In the genomic region with DNA sequence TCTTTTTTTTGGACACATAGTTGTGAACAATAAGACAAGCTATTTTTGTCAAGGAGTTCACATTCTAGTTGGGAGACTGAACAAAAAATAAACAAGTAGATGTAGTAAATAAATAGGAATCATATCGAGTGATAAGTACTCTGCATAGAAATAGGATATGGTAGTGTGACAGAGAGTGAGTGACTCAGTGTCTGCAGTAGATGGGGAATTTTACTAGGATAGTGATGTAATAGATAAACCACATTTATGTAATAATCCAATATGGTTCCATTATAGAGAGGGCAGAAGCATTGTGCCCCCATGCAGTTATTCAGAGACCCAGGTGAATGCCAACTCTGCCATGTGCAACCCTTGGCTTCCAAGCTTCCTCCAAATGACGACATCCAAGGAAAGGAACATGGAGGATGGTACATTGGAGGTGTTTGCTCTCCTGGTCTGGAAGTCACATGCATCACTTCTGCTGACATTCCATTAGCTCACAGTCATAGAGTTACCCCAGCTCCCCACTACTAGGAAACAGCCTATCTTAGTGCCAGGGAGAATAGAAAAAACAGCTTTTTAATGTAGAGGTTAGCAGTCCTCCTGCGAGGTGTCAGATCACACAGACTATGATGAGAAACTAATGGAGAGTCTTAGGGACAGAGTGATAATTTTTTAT, we compare ENCODE assay signal across 17 cellular contexts.
DNase-seq lines count a peak whose midpoint lies in the region; ATAC-seq and TF ChIP-seq lines count a peak whose summit lies in the region.
"Had no signal": no experiment of that assay in that cellular context is flagged by ENCODE, and none has a peak within 500 bp of the region (broad histone marks: within the 10 kb centered on the region; RNA-seq: fewer than 3 reads in every experiment).

No MANE protein-coding gene starts in this region.

- no peak overlapping the region for H2AFZ ChIP-seq in IMR-90 (replicated peaks; ENCODE audit: low read length, poor library complexity)
- H2AFZ ChIP-seq in mesenchymal stem cell (ENCODE audit: low read depth, low read length): no peak overlapping the region

- no peaks in the 10 kb centered on the region for H3K27me3 ChIP-seq in IMR-90 (ENCODE audit: control insufficient read depth, insufficient read depth, low read length)
- H3K27me3 ChIP-seq in mesenchymal stem cell (ENCODE audit: control insufficient read depth in 1 of 2, insufficient read depth in 1 of 2, low read length in 2 of 2): no peaks in the 10 kb centered on the region
- no peaks in the 10 kb centered on the region for H3K27me3 ChIP-seq in tibial nerve
- H3K27me3 ChIP-seq: BE2C, esophagus squamous epithelium had no signal

- TF ChIP-seq EP300 in tibial nerve (IDR thresholded peaks at IDR 0.05): no peak

- no peak overlapping the region for H4K5ac ChIP-seq in IMR-90 (ENCODE audit: low read depth, low read length)

- peak overlapping the region; percentile 39; the same call in 1 of the 2 replicates for H3K18ac ChIP-seq in IMR-90 (ENCODE audit: low read depth, low read length)
- peak overlapping the region in 1 of 2 experiments; percentile 37 for H3K18ac ChIP-seq in mesenchymal stem cell (ENCODE audit: low read depth in 1 of 2, low read length in 2 of 2)

- H3K36me3 ChIP-seq in IMR-90 (ENCODE audit: control insufficient read depth, insufficient read depth, low read length) (no peaks in the 10 kb centered on the region), mesenchymal stem cell (ENCODE audit: control insufficient read depth in 1 of 2, insufficient read depth in 2 of 2, low read depth in 1 of 2, low read length in 2 of 2) (no peaks in the 10 kb centered on the region), tibial nerve (no peaks in the 10 kb centered on the region)
- H3K36me3 ChIP-seq: BE2C, esophagus squamous epithelium, thoracic aorta had no signal

- peaks cover 11% of the 10 kb centered on the region; the same call in 1 of the 2 replicates for H3K4me1 ChIP-seq in IMR-90 (ENCODE audit: control insufficient read depth, insufficient read depth, low read length)
- peaks cover 1% of the 10 kb centered on the region for H3K4me1 ChIP-seq in mesenchymal stem cell (ENCODE audit: control insufficient read depth, insufficient read depth, low read depth, low read length)
- H3K4me1 ChIP-seq in tibial nerve: peaks cover 0 to 2% (median 0%) of the 10 kb centered on the region in 4 donors
- H3K4me1 ChIP-seq: BE2C had no signal

- H3K23ac ChIP-seq in IMR-90 (ENCODE audit: low read depth, low read length) (no peak overlapping the region), mesenchymal stem cell (ENCODE audit: low read length in 2 of 2) (no peak overlapping the region)

- POLR2A ChIA-PET in IMR-90 (lab: Charles Lee; ENCODE audit: unreplicated experiment): no interaction called here

- H3K9ac ChIP-seq in IMR-90 (ENCODE audit: low read depth, low read length) (no peak overlapping the region), mesenchymal stem cell (ENCODE audit: low read length) (no peak overlapping the region)

- H4K8ac ChIP-seq in IMR-90 (ENCODE audit: low read depth in 2 of 2, low read length in 2 of 2) (no peak overlapping the region), mesenchymal stem cell (ENCODE audit: low read length) (no peak overlapping the region)

- H2BK120ac ChIP-seq in IMR-90 (ENCODE audit: low read depth, low read length): 0 out of 2 replicates have a peak overlapping the region, but pooled peaks have one; percentile 5
- H2BK120ac ChIP-seq in mesenchymal stem cell (ENCODE audit: low read depth, low read length): no peak overlapping the region

- H3K27ac ChIP-seq in IMR-90 (ENCODE audit: insufficient read depth, low read length): no peak overlapping the region
- H3K27ac ChIP-seq in mesenchymal stem cell (ENCODE audit: low read length, poor library complexity, severe bottlenecking): no peak overlapping the region
- no peak overlapping the region for H3K27ac ChIP-seq in tibial nerve
- H3K27ac ChIP-seq: thoracic aorta had no signal

- H3K4me2 ChIP-seq in IMR-90 (ENCODE audit: low read depth, low read length) (no peak overlapping the region), mesenchymal stem cell (ENCODE audit: low read length, poor library complexity, severe bottlenecking) (no peak overlapping the region)

- H3K4me1 Mint-ChIP-seq in activated naive CD8-positive, alpha-beta T cell treated with anti-CD3 and anti-CD28 coated beads, Interleukin-2, amount 50 U/mL, for 24 hours: peaks cover 4% of the 10 kb centered on the region
- H3K4me1 Mint-ChIP-seq: activated naive CD4-positive, alpha-beta T cell treated with anti-CD3 and anti-CD28 coated beads, Interleukin-2, amount 50 U/mL, for 24 hours; H9 had no signal

- peak overlapping the region; percentile 23; the same call in 1 of the 2 replicates for H3K4ac ChIP-seq in IMR-90 (ENCODE audit: low read depth, low read length)
- H3K4ac ChIP-seq in mesenchymal stem cell (ENCODE audit: low read depth in 1 of 2, low read length in 2 of 2): no peak overlapping the region

- H3K79me1 ChIP-seq in IMR-90 (ENCODE audit: low read depth in 1 of 2, low read length in 2 of 2) (no peaks in the 10 kb centered on the region), mesenchymal stem cell (replicated peaks; ENCODE audit: low read length, poor library complexity, severe bottlenecking) (no peaks in the 10 kb centered on the region)

- H3K4me3 ChIP-seq in IMR-90 (ENCODE audit: insufficient read depth, low read depth, low read length) (no peak overlapping the region), choroid plexus epithelial cell (ENCODE audit: low read depth, low read length) (no peak overlapping the region), mesenchymal stem cell (ENCODE audit: insufficient read depth in 1 of 2, low read depth in 1 of 2, low read length in 2 of 2) (no peak overlapping the region), tibial nerve (no peak overlapping the region)
- H3K4me3 ChIP-seq: esophagus squamous epithelium, thoracic aorta had no signal

- H2BK20ac ChIP-seq in IMR-90 (ENCODE audit: low read depth, low read length): no peak overlapping the region

- no CpG with 5 or more reads among the region's 3 CpGs for WGBS in IMR-90 (ENCODE audit: extremely low coverage in 2 of 2, insufficient read length in 1 of 2), 2 experiments
- WGBS in mesenchymal stem cell: 91% methylated on average over 2 of the region's 3 CpGs
- 93 to 95% methylated on average over 3 of the region's 3 CpGs for WGBS in tibial nerve, 2 donors

- in situ Hi-C loops in IMR-90 (cut with MboI; ENCODE audit: low sequenced_read_pairs): no loop called here

- peak overlapping the region; percentile 58 for H2BK5ac ChIP-seq in IMR-90 (ENCODE audit: low read depth, low read length, poor library complexity, severe bottlenecking)
- no peak overlapping the region for H2BK5ac ChIP-seq in mesenchymal stem cell (ENCODE audit: low read depth, low read length, poor library complexity, severe bottlenecking)

- DNase-seq in EH (ENCODE audit: low read depth) (peak; percentile 55), IMR-90 (peak; percentile 65), choroid plexus epithelial cell (ENCODE audit: low read depth) (peak; percentile 63), mesenchymal stem cell (peak; percentile 64), GDM1 (lab: John Stamatoyannopoulos, UW) (no peak), tibial nerve (ENCODE audit: low spot score in 2 of 2) (no peak)
- DNase-seq in activated naive CD8-positive, alpha-beta T cell treated with anti-CD3 and anti-CD28 coated beads, Interleukin-2, amount 50 U/mL, for 24 hours: no peak
- DNase-seq: activated CD4-positive, alpha-beta T cell treated with anti-CD3 and anti-CD28 coated beads, Interleukin-2, amount 50 U/mL, for 48 hours; activated T-cell treated with anti-CD3 and anti-CD28 coated beads, Interleukin-2, amount 50 U/mL, for 1 hour; BE2C; esophagus squamous epithelium; H9; NCI-H1694 had no signal

- no peak overlapping the region for H2AK9ac ChIP-seq in IMR-90 (replicated peaks; ENCODE audit: low read depth, low read length, poor library complexity)

- peak; percentile 26 for ATAC-seq in IMR-90 (ENCODE audit: low read depth)
- no peak for ATAC-seq in GM21723 (IDR thresholded peaks at IDR 0.05; ENCODE audit: unreplicated experiment)
- no peak for ATAC-seq in activated naive CD8-positive, alpha-beta T cell treated with anti-CD3 and anti-CD28 coated beads, Interleukin-2, amount 50 U/mL, for 24 hours
- ATAC-seq: left lobe of liver had no signal

- TF ChIP-seq CTCF in IMR-90 (conservative IDR thresholded peaks at IDR 0.05; ENCODE audit: low read depth, low read length): no peak
- no peak for TF ChIP-seq CTCF in choroid plexus epithelial cell (conservative IDR thresholded peaks at IDR 0.05; ENCODE audit: low read depth, low read length)
- TF ChIP-seq CTCF in tibial nerve (IDR thresholded peaks at IDR 0.05): no peak

- H2BK15ac ChIP-seq in IMR-90 (ENCODE audit: low read depth, low read length): no peak overlapping the region
- H2BK15ac ChIP-seq in mesenchymal stem cell (ENCODE audit: low read depth, poor library complexity, severe bottlenecking): no peak overlapping the region

- H3K4me3 Mint-ChIP-seq in activated naive CD8-positive, alpha-beta T cell treated with anti-CD3 and anti-CD28 coated beads, Interleukin-2, amount 50 U/mL, for 24 hours: no peak overlapping the region
- H3K4me3 Mint-ChIP-seq: activated naive CD4-positive, alpha-beta T cell treated with anti-CD3 and anti-CD28 coated beads, Interleukin-2, amount 50 U/mL, for 24 hours; H9 had no signal

- H2AK5ac ChIP-seq in IMR-90 (ENCODE audit: low read depth, low read length) (peak overlapping the region; percentile 52), mesenchymal stem cell (ENCODE audit: low read length, severe bottlenecking) (no peak overlapping the region)

- H3K14ac ChIP-seq in IMR-90 (replicated peaks; ENCODE audit: low read depth, low read length): 0 out of 2 replicates have a peak overlapping the region, but pooled peaks have one; percentile 30
- H3K14ac ChIP-seq in mesenchymal stem cell (ENCODE audit: low read length in 2 of 2): peak overlapping the region in 1 of 2 experiments; percentile 7

- H4K91ac ChIP-seq in IMR-90 (ENCODE audit: insufficient read depth, low read depth, low read length) (no peak overlapping the region), mesenchymal stem cell (ENCODE audit: low read length) (no peak overlapping the region)

- H3K56ac ChIP-seq in IMR-90 (ENCODE audit: extremely low read depth, insufficient read depth, low read length): no peak overlapping the region

- H4K20me1 ChIP-seq in IMR-90 (ENCODE audit: insufficient read depth, low read length): no peaks in the 10 kb centered on the region

- intact Hi-C loops in IMR-90 (cut with micrococcal nuclease): no loop called here

- peaks cover 4% of the 10 kb centered on the region; the same call in 1 of the 2 replicates for H3K9me1 ChIP-seq in IMR-90 (ENCODE audit: insufficient read depth, low read length)

- BruUV-seq in IMR-90 (replicated peaks; lab: Mats Ljungman, UMichigan): no TSS peak

- peak overlapping the region in 1 of 2 experiments; percentile 82 for H2BK12ac ChIP-seq in mesenchymal stem cell (ENCODE audit: low read length in 2 of 2)

- no peaks in the 10 kb centered on the region for H3K27me3 Mint-ChIP-seq in activated naive CD8-positive, alpha-beta T cell treated with anti-CD3 and anti-CD28 coated beads, Interleukin-2, amount 50 U/mL, for 24 hours
- H3K27me3 Mint-ChIP-seq: activated naive CD4-positive, alpha-beta T cell treated with anti-CD3 and anti-CD28 coated beads, Interleukin-2, amount 50 U/mL, for 24 hours had no signal

- no peaks in the 10 kb centered on the region for H3K9me3 ChIP-seq in IMR-90 (ENCODE audit: control insufficient read depth, insufficient read depth, low read length)
- H3K9me3 ChIP-seq in mesenchymal stem cell (ENCODE audit: control insufficient read depth, low read length): no peaks in the 10 kb centered on the region
- H3K9me3 ChIP-seq in tibial nerve: no peaks in the 10 kb centered on the region
- H3K9me3 ChIP-seq: BE2C, esophagus squamous epithelium, thoracic aorta had no signal

- no peak overlapping the region for H3K27ac Mint-ChIP-seq in activated naive CD8-positive, alpha-beta T cell treated with anti-CD3 and anti-CD28 coated beads, Interleukin-2, amount 50 U/mL, for 24 hours
- H3K27ac Mint-ChIP-seq: activated naive CD4-positive, alpha-beta T cell treated with anti-CD3 and anti-CD28 coated beads, Interleukin-2, amount 50 U/mL, for 24 hours; H9 had no signal

- dilution Hi-C loops in IMR-90 (cut with HindIII; ENCODE audit: low sequenced_read_pairs, unreplicated experiment): no loop called here

- no peaks in the 10 kb centered on the region for H3K36me3 Mint-ChIP-seq in activated naive CD8-positive, alpha-beta T cell treated with anti-CD3 and anti-CD28 coated beads, Interleukin-2, amount 50 U/mL, for 24 hours (ENCODE audit: low read depth)
- H3K36me3 Mint-ChIP-seq: activated naive CD4-positive, alpha-beta T cell treated with anti-CD3 and anti-CD28 coated beads, Interleukin-2, amount 50 U/mL, for 24 hours had no signal

- CTCF ChIA-PET in IMR-90 (lab: Yijun Ruan, JAX): interaction anchor here (0.5 kb wide), 1 partner anchor 107 kb away, joined by 3 read pairs; no protein-coding TSS in a partner anchor

- H3K9me3 Mint-ChIP-seq in activated naive CD8-positive, alpha-beta T cell treated with anti-CD3 and anti-CD28 coated beads, Interleukin-2, amount 50 U/mL, for 24 hours: no peaks in the 10 kb centered on the region
- H3K9me3 Mint-ChIP-seq: activated naive CD4-positive, alpha-beta T cell treated with anti-CD3 and anti-CD28 coated beads, Interleukin-2, amount 50 U/mL, for 24 hours; H9 had no signal

- TF ChIP-seq RAD21 in IMR-90 (IDR thresholded peaks at IDR 0.05; ENCODE audit: low read length): no peak

- TF ChIP-seq POLR2A in IMR-90 (IDR thresholded peaks at IDR 0.05; ENCODE audit: low read depth, low read length) (no peak), tibial nerve (IDR thresholded peaks at IDR 0.05) (no peak)

Comparison
In these comparisons a context has a peak if more than half of its experiments do, and no peak if none do; other contexts are left out.
1. DNase-seq: peak in EH (single experiment), IMR-90 (single experiment), choroid plexus epithelial cell (single experiment) and mesenchymal stem cell (single experiment); none in GDM1 (single experiment), tibial nerve (0 of 2) and activated naive CD8-positive, alpha-beta T cell treated with anti-CD3 and anti-CD28 coated beads, Interleukin-2, amount 50 U/mL, for 24 hours (single experiment).